27 cellular contexts compared by ENCODE assay signal in genomic region chrX:154793084-154793483, GRCh38. TPM values are rescaled to one million over a fixed set of nuclear protein-coding genes. Genes with fewer than 3 reads are reported as not detected.
"Had no signal": no experiment of that assay in that cellular context is flagged by ENCODE, and none has a peak within 500 bp of the region (broad histone marks: within the 10 kb centered on the region; RNA-seq: fewer than 3 reads in every experiment).

No MANE protein-coding gene starts in this region.

- H3K4me1 ChIP-seq: testis, uterus had no signal

- ATAC-seq: activated T-cell treated with anti-CD3 and anti-CD28 coated beads, Interleukin-2, amount 50 U/mL, for 72 hours; heart right ventricle had no signal

- H3K36me3 ChIP-seq: lower lobe of right lung, uterus had no signal

- H3K4me3 ChIP-seq: heart right ventricle, lower lobe of right lung, testis, uterus had no signal

- DNase-seq: activated CD4-positive, alpha-beta memory T cell treated with anti-CD3 and anti-CD28 coated beads for 36 hours; activated CD4-positive, alpha-beta T cell treated with anti-CD3 and anti-CD28 coated beads for 4 hours; activated CD4-positive, CD25-positive, alpha-beta regulatory T cell; activated effector memory CD4-positive, alpha-beta T cell treated with anti-CD3 and anti-CD28 coated beads, Interleukin-2, amount 50 U/mL, for 16 hours; activated naive CD4-positive, alpha-beta T cell treated with anti-CD3 and anti-CD28 coated beads, Interleukin-2, amount 50 U/mL, for 16 hours; activated T-cell treated with anti-CD3 and anti-CD28 coated beads, Interleukin-2, amount 50 U/mL, for 72 hours; aorta; caudate nucleus; dermis blood vessel endothelial cell; effector CD8-positive, alpha-beta T cell; foreskin fibroblast; heart right ventricle; islet precursor cell; lower lobe of right lung; mesendoderm; naive B cell; nucleus accumbens; retina; stimulated activated CD4-positive, alpha-beta T cell treated with anti-CD3 and anti-CD28 coated beads, Interleukin-2, amount 100 ng/mL, for 48 hours; stimulated activated CD8-positive, alpha-beta memory T cell treated with anti-CD3 and anti-CD28 coated beads, Interleukin-4, amount 100 ng/mL, for 48 hours; stimulated activated naive CD4-positive, alpha-beta T cell; T1000; testis; trophoblast cell; uterus had no signal

- H3K27ac ChIP-seq: heart right ventricle, lower lobe of right lung, testis, uterus had no signal

- H3K9me3 ChIP-seq: heart right ventricle, lower lobe of right lung, testis, uterus had no signal

- H3K27me3 ChIP-seq: heart right ventricle, testis, uterus had no signal

RNA-seq across cellular contexts. Expression of gene SMIM9, which starts 41.4 kb away (rescaled TPM):
- total RNA-seq: activated CD4-positive, alpha-beta memory T cell treated with anti-CD3 and anti-CD28 coated beads for 36 hours; activated T-cell treated with anti-CD3 and anti-CD28 coated beads, Interleukin-2, amount 50 U/mL, for 72 hours; dermis blood vessel endothelial cell; fibroblast of lung; lower lobe of right lung; mucosa of gallbladder; uterus had no signal
